In genomic region chr2:85414422-85414759, GRCh38 we compare ENCODE assay signal across 12 cellular contexts. TPM values are rescaled to one million over a fixed set of nuclear protein-coding genes. Genes with fewer than 3 reads are reported as not detected.
DNase-seq lines count a peak whose midpoint lies in the region; ATAC-seq and TF ChIP-seq lines count a peak whose summit lies in the region.
"Not testable (repeated sequence)": the region's sequence is repeated elsewhere in the genome, so short reads cannot be mapped to it uniquely, and the experiment has no call there.
"Had no signal": no experiment of that assay in that cellular context is flagged by ENCODE, and none has a peak within 500 bp of the region (broad histone marks: within the 10 kb centered on the region; RNA-seq: fewer than 3 reads in every experiment).

No MANE protein-coding gene starts in this region.

- peaks cover 28% of the 10 kb centered on the region for H3K4me1 Mint-ChIP-seq in CD8-positive, alpha-beta T cell (ENCODE audit: low read depth)
- H3K4me1 Mint-ChIP-seq in activated T-helper 2 cell treated with anti-CD3 and anti-CD28 coated beads, Interferon-gamma antibody, Interleukin-2, Interleukin-4, amounts not matched to agents 10 μg/mL and 5 μg/mL and 100 μg/mL, durations not matched to agents 14 hours and 24 hours and 36 hours (ENCODE audit: low read depth) = peaks cover 46% of the 10 kb centered on the region
- H3K4me1 Mint-ChIP-seq in dendritic cell treated with granulocyte-macrophage colony-stimulating factor and Interleukin-4, amounts not matched to agents 40 ng/mL and 50 ng/mL, for 4 days (ENCODE audit: low read depth) = peaks cover 92% of the 10 kb centered on the region
- peaks cover 39 to 60% (median 53%) of the 10 kb centered on the region in 3 donors for H3K4me1 Mint-ChIP-seq in naive B cell
- H3K4me1 Mint-ChIP-seq in stimulated activated naive B cell treated with anti-CD40 and anti-IgM and Interleukin-4, amounts not matched to agents 10 μg/mL and 1 μg/mL and 100 μg/mL, for 72 hours = peaks cover 49 to 63% of the 10 kb centered on the region in 2 donors

- peaks cover 35% of the 10 kb centered on the region for H3K4me1 ChIP-seq in CD8-positive, alpha-beta T cell (ENCODE audit: insufficient read depth, low read length)
- H3K4me1 ChIP-seq in IMR-90 (ENCODE audit: control insufficient read depth, insufficient read depth, low read length) = peaks cover 14% of the 10 kb centered on the region
- peaks cover 17% of the 10 kb centered on the region for H3K4me1 ChIP-seq in iPS-15b (ENCODE audit: control insufficient read depth, insufficient read depth, low read length)
- H3K4me1 ChIP-seq in uterus = peaks cover 0 to 14% of the 10 kb centered on the region in 2 donors

- peak overlapping the region; percentile 17 for H2AFZ ChIP-seq in IMR-90 (replicated peaks; ENCODE audit: low read length, poor library complexity)

- H3K27ac ChIP-seq in CD8-positive, alpha-beta T cell (ENCODE audit: low read depth, low read length); IMR-90 (ENCODE audit: insufficient read depth, low read length): not testable (repeated sequence)
- peak overlapping the region; percentile 57 to 83 for H3K27ac ChIP-seq in uterus

- peak overlapping the region; percentile 89 for H2AK9ac ChIP-seq in IMR-90 (replicated peaks; ENCODE audit: low read depth, low read length, poor library complexity)

- H3K36me3 Mint-ChIP-seq in CD8-positive, alpha-beta T cell; activated T-helper 2 cell treated with anti-CD3 and anti-CD28 coated beads, Interferon-gamma antibody, Interleukin-2, Interleukin-4, amounts not matched to agents 10 μg/mL and 5 μg/mL and 100 μg/mL, durations not matched to agents 14 hours and 24 hours and 36 hours (ENCODE audit: low read depth); naive B cell; stimulated activated naive B cell treated with anti-CD40 and anti-IgM and Interleukin-4, amounts not matched to agents 10 μg/mL and 1 μg/mL and 100 μg/mL, for 72 hours: not testable (repeated sequence)
- peaks cover 13% of the 10 kb centered on the region for H3K36me3 Mint-ChIP-seq in dendritic cell treated with granulocyte-macrophage colony-stimulating factor and Interleukin-4, amounts not matched to agents 40 ng/mL and 50 ng/mL, for 4 days (ENCODE audit: low read depth)

- H4K91ac ChIP-seq in IMR-90 (ENCODE audit: insufficient read depth, low read depth, low read length) = peak overlapping the region; percentile 24; the same call in 1 of the 2 replicates

- H3K27ac Mint-ChIP-seq in CD8-positive, alpha-beta T cell; naive B cell; stimulated activated naive B cell treated with anti-CD40 and anti-IgM and Interleukin-4, amounts not matched to agents 10 μg/mL and 1 μg/mL and 100 μg/mL, for 72 hours: not testable (repeated sequence)
- H3K27ac Mint-ChIP-seq in activated T-helper 2 cell treated with anti-CD3 and anti-CD28 coated beads, Interferon-gamma antibody, Interleukin-2, Interleukin-4, amounts not matched to agents 10 μg/mL and 5 μg/mL and 100 μg/mL, durations not matched to agents 14 hours and 24 hours and 36 hours = peak overlapping the region; percentile 25
- H3K27ac Mint-ChIP-seq in dendritic cell treated with granulocyte-macrophage colony-stimulating factor and Interleukin-4, amounts not matched to agents 40 ng/mL and 50 ng/mL, for 4 days = peak overlapping the region; percentile 100

- in situ Hi-C loops in IMR-90 (cut with MboI; ENCODE audit: low sequenced_read_pairs) = not testable (repeated sequence)

- not testable (repeated sequence) for TF ChIP-seq POLR2A in IMR-90 (IDR thresholded peaks at IDR 0.05; ENCODE audit: low read depth, low read length); uterus (IDR thresholded peaks at IDR 0.05)

- ATAC-seq in CD8-positive, alpha-beta T cell; IMR-90 (ENCODE audit: low read depth); naive B cell (ENCODE audit: low read depth in 2 of 2); stimulated activated naive B cell treated with anti-CD40 and anti-IgM and Interleukin-4, amounts not matched to agents 10 μg/mL and 1 μg/mL and 100 μg/mL, for 72 hours (replicated peaks): not testable (repeated sequence)

- not testable (repeated sequence) for H3K4me2 ChIP-seq in IMR-90 (ENCODE audit: low read depth, low read length)

- WGBS in IMR-90 (ENCODE audit: extremely low coverage in 2 of 2, insufficient read length in 1 of 2), 2 experiments = 100% methylated on average over 1 of the region's 5 CpGs; no CpG with 5 or more reads in 1 of the 2 experiments

- not testable (repeated sequence) for H3K27me3 Mint-ChIP-seq in CD8-positive, alpha-beta T cell (ENCODE audit: low read depth); activated T-helper 2 cell treated with anti-CD3 and anti-CD28 coated beads, Interferon-gamma antibody, Interleukin-2, Interleukin-4, amounts not matched to agents 10 μg/mL and 5 μg/mL and 100 μg/mL, durations not matched to agents 14 hours and 24 hours and 36 hours (ENCODE audit: low read depth); dendritic cell treated with granulocyte-macrophage colony-stimulating factor and Interleukin-4, amounts not matched to agents 40 ng/mL and 50 ng/mL, for 4 days; naive B cell; stimulated activated naive B cell treated with anti-CD40 and anti-IgM and Interleukin-4, amounts not matched to agents 10 μg/mL and 1 μg/mL and 100 μg/mL, for 72 hours

- H3K9me3 ChIP-seq in CD8-positive, alpha-beta T cell (ENCODE audit: low read length); IMR-90 (ENCODE audit: control insufficient read depth, insufficient read depth, low read length); iPS-15b (ENCODE audit: control insufficient read depth, insufficient read depth, low read length); uterus: not testable (repeated sequence)

- not testable (repeated sequence) for H3K36me3 ChIP-seq in CD8-positive, alpha-beta T cell (ENCODE audit: insufficient read depth, low read length); IMR-90 (ENCODE audit: control insufficient read depth, insufficient read depth, low read length); iPS-15b (ENCODE audit: control insufficient read depth, insufficient read depth, low read length); uterus

- peak overlapping the region; percentile 19; the same call in 1 of the 2 replicates for H3K4ac ChIP-seq in IMR-90 (ENCODE audit: low read depth, low read length)

- H3K14ac ChIP-seq in IMR-90 (replicated peaks; ENCODE audit: low read depth, low read length) = peak overlapping the region; percentile 16; the same call in 1 of the 2 replicates

- H2BK120ac ChIP-seq in IMR-90 (ENCODE audit: low read depth, low read length) = peak overlapping the region; percentile 35; the same call in 1 of the 2 replicates

- peak overlapping the region; percentile 72; the same call in 1 of the 3 replicates for H2BK15ac ChIP-seq in IMR-90 (ENCODE audit: low read depth, low read length)

- H3K56ac ChIP-seq in IMR-90 (ENCODE audit: extremely low read depth, insufficient read depth, low read length) = peak overlapping the region; percentile 46; the same call in 1 of the 2 replicates

- peaks cover 10 to 48% of the 10 kb centered on the region in 2 experiments for H3K79me1 ChIP-seq in IMR-90 (ENCODE audit: low read depth in 1 of 2, low read length in 2 of 2)

- BruUV-seq in IMR-90 (replicated peaks; lab: Mats Ljungman, UMichigan) = not testable (repeated sequence)

- intact Hi-C loops in CD8-positive, alpha-beta T cell (cut with DNase I, micrococcal nuclease) = loop anchor here (10.0 kb wide), 2 partner anchors 690 to 780 kb away; partner anchors contain the start of genes IMMT (in 1 of the 2), MRPL35 (in 1 of the 2), POLR1A (in 1 of the 2) and PTCD3 (in 1 of the 2)
- intact Hi-C loops in IMR-90 (cut with micrococcal nuclease); activated T-helper 2 cell treated with anti-CD3 and anti-CD28 coated beads, Interferon-gamma antibody, Interleukin-2, Interleukin-4, amounts not matched to agents 10 μg/mL and 5 μg/mL and 100 μg/mL, durations not matched to agents 14 hours and 24 hours and 36 hours (cut with micrococcal nuclease); dendritic cell treated with granulocyte-macrophage colony-stimulating factor and Interleukin-4, amounts not matched to agents 40 ng/mL and 50 ng/mL, for 4 days (cut with micrococcal nuclease); uterus (cut with DNase I; ENCODE audit: low total_unique reads): not testable (repeated sequence)

- H4K8ac ChIP-seq in IMR-90 (ENCODE audit: low read depth in 2 of 2, low read length in 2 of 2) = peak overlapping the region; percentile 78 to 85; a peak in 3 of 4 replicates

- H2BK20ac ChIP-seq in IMR-90 (ENCODE audit: low read depth, low read length) = not testable (repeated sequence)

- H3K9me3 Mint-ChIP-seq in CD8-positive, alpha-beta T cell; activated T-helper 2 cell treated with anti-CD3 and anti-CD28 coated beads, Interferon-gamma antibody, Interleukin-2, Interleukin-4, amounts not matched to agents 10 μg/mL and 5 μg/mL and 100 μg/mL, durations not matched to agents 14 hours and 24 hours and 36 hours; dendritic cell treated with granulocyte-macrophage colony-stimulating factor and Interleukin-4, amounts not matched to agents 40 ng/mL and 50 ng/mL, for 4 days; naive B cell; stimulated activated naive B cell treated with anti-CD40 and anti-IgM and Interleukin-4, amounts not matched to agents 10 μg/mL and 1 μg/mL and 100 μg/mL, for 72 hours: not testable (repeated sequence)

- H3K4me3 Mint-ChIP-seq in CD8-positive, alpha-beta T cell = peak overlapping the region; percentile 15
- peak overlapping the region; percentile 1 for H3K4me3 Mint-ChIP-seq in activated T-helper 2 cell treated with anti-CD3 and anti-CD28 coated beads, Interferon-gamma antibody, Interleukin-2, Interleukin-4, amounts not matched to agents 10 μg/mL and 5 μg/mL and 100 μg/mL, durations not matched to agents 14 hours and 24 hours and 36 hours (ENCODE audit: low read depth)
- peak overlapping the region; percentile 40 for H3K4me3 Mint-ChIP-seq in dendritic cell treated with granulocyte-macrophage colony-stimulating factor and Interleukin-4, amounts not matched to agents 40 ng/mL and 50 ng/mL, for 4 days
- peak overlapping the region; percentile 42 to 97 (median 94) for H3K4me3 Mint-ChIP-seq in naive B cell
- H3K4me3 Mint-ChIP-seq in stimulated activated naive B cell treated with anti-CD40 and anti-IgM and Interleukin-4, amounts not matched to agents 10 μg/mL and 1 μg/mL and 100 μg/mL, for 72 hours = peak overlapping the region; percentile 91 to 97

- not testable (repeated sequence) for DNase-seq in CD8-positive, alpha-beta T cell; IMR-90; activated T-helper 2 cell treated with anti-CD3 and anti-CD28 coated beads, Interferon-gamma antibody, Interleukin-2, Interleukin-4, amounts not matched to agents 10 μg/mL and 5 μg/mL and 100 μg/mL, durations not matched to agents 14 hours and 24 hours and 36 hours (ENCODE audit: low spot score); naive B cell; stimulated activated naive B cell treated with anti-CD40 and anti-IgM and Interleukin-4, amounts not matched to agents 10 μg/mL and 1 μg/mL and 100 μg/mL, for 72 hours; uterus

- CTCF ChIA-PET in CD8-positive, alpha-beta T cell (lab: Charles Lee) = interaction anchor here (0.7 to 3.1 kb wide), 3 partner anchors 11 to 144 kb away, joined by 4 to 18 read pairs (median 5); no protein-coding TSS in a partner anchor
- CTCF ChIA-PET in IMR-90 (lab: Yijun Ruan, JAX) = interaction anchor here (0.8 kb wide), 1 partner anchor 223 kb away, joined by 8 read pairs; no protein-coding TSS in a partner anchor

- not testable (repeated sequence) for TF ChIP-seq RAD21 in IMR-90 (IDR thresholded peaks at IDR 0.05; ENCODE audit: low read length)

- H2BK5ac ChIP-seq in IMR-90 (ENCODE audit: low read depth, low read length, poor library complexity, severe bottlenecking) = not testable (repeated sequence)

- H3K18ac ChIP-seq in IMR-90 (ENCODE audit: low read depth, low read length) = not testable (repeated sequence)

- not testable (repeated sequence) for TF ChIP-seq CTCF in CD8-positive, alpha-beta T cell (IDR thresholded peaks at IDR 0.05); IMR-90 (conservative IDR thresholded peaks at IDR 0.05; ENCODE audit: low read depth, low read length); uterus (IDR thresholded peaks at IDR 0.05)

- H3K9me1 ChIP-seq in IMR-90 (ENCODE audit: insufficient read depth, low read length) = not testable (repeated sequence)

- POLR2A ChIA-PET in CD8-positive, alpha-beta T cell (lab: Charles Lee) = interaction anchor here (0.6 kb wide), 1 partner anchor 152 kb away, joined by 3 read pairs; no protein-coding TSS in a partner anchor
- POLR2A ChIA-PET in IMR-90 (lab: Charles Lee; ENCODE audit: unreplicated experiment) = not testable (repeated sequence)

- not testable (repeated sequence) for H4K5ac ChIP-seq in IMR-90 (ENCODE audit: low read depth, low read length)

- not testable (repeated sequence) for H3K4me3 ChIP-seq in CD8-positive, alpha-beta T cell (ENCODE audit: low read depth, low read length); IMR-90 (ENCODE audit: insufficient read depth, low read depth, low read length)
- H3K4me3 ChIP-seq in iPS-15b (ENCODE audit: low read depth, low read length) (peak overlapping the region; percentile 85), uterus (peak overlapping the region in 1 of 2 donors; percentile 52)

- not testable (repeated sequence) for H3K27me3 ChIP-seq in CD8-positive, alpha-beta T cell (ENCODE audit: insufficient read depth, low read length); IMR-90 (ENCODE audit: control insufficient read depth, insufficient read depth, low read length); iPS-15b (ENCODE audit: control insufficient read depth, insufficient read depth, low read length); uterus

- H2AK5ac ChIP-seq in IMR-90 (ENCODE audit: low read depth, low read length) = peak overlapping the region; percentile 93

- not testable (repeated sequence) for H4K20me1 ChIP-seq in IMR-90 (ENCODE audit: insufficient read depth, low read length)

- dilution Hi-C loops in IMR-90 (cut with HindIII; ENCODE audit: low sequenced_read_pairs, unreplicated experiment) = not testable (repeated sequence)

- not testable (repeated sequence) for H3K9ac ChIP-seq in IMR-90 (ENCODE audit: low read depth, low read length); iPS-15b (ENCODE audit: low read depth, low read length)

- not testable (repeated sequence) for H3K23ac ChIP-seq in IMR-90 (ENCODE audit: low read depth, low read length)

RNA-seq across cellular contexts. Expression of gene SH2D6, which starts 4.1 kb away (rescaled TPM):
- total RNA-seq in CD8-positive, alpha-beta T cell = under 1 TPM; 0.33 to 0.44 TPM
- total RNA-seq in IMR-90 (2012; rRNA removed) (0.36 TPM in 1 of 2 replicates, not detected in the other), uterus (not detected)
- polyA plus RNA-seq in IMR-90 (2012; rRNA removed) (0.32 and 0.37 TPM in 2 replicates), naive B cell (ENCODE audit: low read depth in 6 of 6) (not detected)
- 0.16 TPM in 1 of 2 replicates, not detected in the other for polyA plus RNA-seq in IMR-90 (2012; cell fraction: cytosol; rRNA removed)
- 1.0 and 1.2 TPM in 2 replicates for polyA plus RNA-seq in IMR-90 (2012; cell fraction: nucleus; rRNA removed; ENCODE audit: low replicate concordance)
- total RNA-seq in activated T-helper 2 cell treated with anti-CD3 and anti-CD28 coated beads, Interferon-gamma antibody, Interleukin-2, Interleukin-4, amounts not matched to agents 10 μg/mL and 5 μg/mL and 100 μg/mL, durations not matched to agents 14 hours and 24 hours and 36 hours = 0.48 and 1.3 TPM in 2 replicates
- total RNA-seq: gastroesophageal sphincter, right atrium auricular region, urinary bladder had no signal
- polyA plus RNA-seq: CD4-positive, CD25-positive, alpha-beta regulatory T cell had no signal

RNA-seq across cellular contexts. Expression of gene CAPG, which starts 4.2 kb away (rescaled TPM):
- total RNA-seq in CD8-positive, alpha-beta T cell = 1 to 10 TPM; 2.4 to 3.6 TPM
- total RNA-seq in IMR-90 (2012; rRNA removed) (53.3 and 79.9 TPM in 2 replicates), uterus (100 to 1,000 TPM in 1 of 4 donors, 10 to 100 TPM in 3; 12.3 to 114 (median 65.2) TPM)
- polyA plus RNA-seq in IMR-90 (2012; rRNA removed) (98.3 and 122 TPM in 2 replicates), naive B cell (ENCODE audit: low read depth in 6 of 6) (100 to 1,000 TPM; 114 to 414 (median 282) TPM)
- polyA plus RNA-seq in IMR-90 (2012; cell fraction: cytosol; rRNA removed) = 106 and 143 TPM in 2 replicates
- 43.3 and 75.0 TPM in 2 replicates for polyA plus RNA-seq in IMR-90 (2012; cell fraction: nucleus; rRNA removed; ENCODE audit: low replicate concordance)
- total RNA-seq in activated T-helper 2 cell treated with anti-CD3 and anti-CD28 coated beads, Interferon-gamma antibody, Interleukin-2, Interleukin-4, amounts not matched to agents 10 μg/mL and 5 μg/mL and 100 μg/mL, durations not matched to agents 14 hours and 24 hours and 36 hours = 145 and 146 TPM in 2 replicates

RNA-seq across cellular contexts. Expression of gene ELMOD3, which starts 59.8 kb away (rescaled TPM):
- 10 to 100 TPM; 10.8 to 12.1 TPM for total RNA-seq in CD8-positive, alpha-beta T cell
- 10.8 and 13.1 TPM in 2 replicates for total RNA-seq in IMR-90 (2012; rRNA removed)
- polyA plus RNA-seq in IMR-90 (2012; rRNA removed) = 19.2 and 20.7 TPM in 2 replicates
- polyA plus RNA-seq in IMR-90 (2012; cell fraction: cytosol; rRNA removed) = 6.6 and 7.8 TPM in 2 replicates
- polyA plus RNA-seq in IMR-90 (2012; cell fraction: nucleus; rRNA removed; ENCODE audit: low replicate concordance) = 72.0 and 88.6 TPM in 2 replicates
- total RNA-seq in activated T-helper 2 cell treated with anti-CD3 and anti-CD28 coated beads, Interferon-gamma antibody, Interleukin-2, Interleukin-4, amounts not matched to agents 10 μg/mL and 5 μg/mL and 100 μg/mL, durations not matched to agents 14 hours and 24 hours and 36 hours = 17.0 and 18.9 TPM in 2 replicates
- polyA plus RNA-seq in naive B cell (ENCODE audit: low read depth in 6 of 6) = 10 to 100 TPM in 5 of 6 donors, 1 to 10 TPM in 1; 9.8 to 23.1 (median 13.8) TPM
- 10 to 100 TPM; 12.8 to 45.3 (median 21.0) TPM for total RNA-seq in uterus

Comparison
In these comparisons a context has a peak if more than half of its experiments do, and no peak if none do; other contexts are left out.
1. H3K4me3 Mint-ChIP-seq: peak in every context shown above with its lines; median percentile 94 in stimulated activated naive B cell treated with anti-CD40 and anti-IgM and Interleukin-4, amounts not matched to agents 10 μg/mL and 1 μg/mL and 100 μg/mL, for 72 hours; 94 in naive B cell; 40 in dendritic cell treated with granulocyte-macrophage colony-stimulating factor and Interleukin-4, amounts not matched to agents 40 ng/mL and 50 ng/mL, for 4 days; 15 in CD8-positive, alpha-beta T cell; 1 in activated T-helper 2 cell treated with anti-CD3 and anti-CD28 coated beads, Interferon-gamma antibody, Interleukin-2, Interleukin-4, amounts not matched to agents 10 μg/mL and 5 μg/mL and 100 μg/mL, durations not matched to agents 14 hours and 24 hours and 36 hours.